ENCODE assay signal across 1 cellular context in genomic region chr2:27441958-27442281, GRCh38.
TF ChIP-seq lines count a peak whose summit lies in the region.

No MANE protein-coding gene starts in this region.

TF ChIP-seq in HepG2, 621 proteins besides CTCF, POLR2A, EP300 and RAD21:
- TF ChIP-seq ZNF687 (CRISPR knock-in tag; IDR thresholded peaks at IDR 0.05) = 0 out of 2 replicates have a peak, but pooled peaks have one; percentile 3
- TF ChIP-seq AKNA (CRISPR knock-in tag; IDR thresholded peaks at IDR 0.05; ENCODE audit: borderline replicate concordance) = no peak
- TF ChIP-seq FOXO4 (CRISPR knock-in tag; conservative IDR thresholded peaks at IDR 0.05) = 0 out of 2 replicates have a peak, but pooled peaks have one; percentile 27
